ENCODE assay signal across 11 cellular contexts in the genomic region with DNA sequence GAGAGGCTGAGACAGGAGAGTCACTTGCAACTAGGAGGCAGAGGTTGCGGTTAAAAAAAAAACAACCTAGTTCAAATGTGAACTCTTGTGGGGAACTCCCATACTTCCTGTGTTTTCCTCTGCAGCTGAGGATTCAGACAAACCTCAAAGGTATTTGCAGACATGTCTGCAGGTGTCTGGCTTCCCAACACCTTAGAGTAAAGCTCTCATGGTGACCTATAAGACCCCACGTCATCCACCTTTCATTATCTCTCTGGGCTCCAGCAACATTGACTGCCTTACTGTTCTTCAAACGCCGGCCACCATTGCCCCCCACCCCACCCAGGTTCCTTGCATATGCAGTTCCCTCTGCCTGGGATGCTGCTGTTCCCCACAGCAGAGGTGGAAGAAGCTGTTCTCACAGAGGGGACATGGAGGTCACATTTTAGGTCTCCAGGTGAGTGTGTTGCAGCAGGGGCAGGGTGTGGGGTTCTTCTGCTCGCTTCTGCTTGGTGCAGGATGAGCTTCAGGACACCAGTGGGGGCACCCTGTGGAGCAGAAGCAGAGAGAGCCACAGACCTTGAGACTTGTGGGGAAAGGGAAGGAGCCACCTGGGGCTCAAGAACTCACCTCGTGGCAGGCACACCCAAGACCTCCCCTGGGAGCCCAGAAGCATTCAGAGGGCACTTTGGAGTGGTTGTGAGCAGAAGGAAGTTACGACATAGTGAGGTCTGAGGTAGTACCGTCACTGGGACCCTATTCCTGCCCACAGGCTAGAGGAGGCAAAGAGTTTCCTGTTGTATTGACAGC.
A peak's percentile ranks its signal among the peaks of the same experiment; 100 is the strongest.
DNase-seq lines count a peak whose midpoint lies in the region; ATAC-seq and TF ChIP-seq lines count a peak whose summit lies in the region.
"Had no signal": no experiment of that assay in that cellular context is flagged by ENCODE, and none has a peak within 500 bp of the region (broad histone marks: within the 10 kb centered on the region; RNA-seq: fewer than 3 reads in every experiment).

No MANE protein-coding gene starts in this region.

- no peaks in the 10 kb centered on the region for H3K36me3 ChIP-seq in osteoblast (ENCODE audit: insufficient read depth, low read length)
- H3K36me3 ChIP-seq: vagina had no signal

- peaks cover 33% of the 10 kb centered on the region for H3K4me1 Mint-ChIP-seq in activated T-helper 17 cell treated with anti-CD3 and anti-CD28 coated beads, Interleukin-2, amount 50 U/mL, for 72 hours
- peaks cover 5% of the 10 kb centered on the region for H3K4me1 Mint-ChIP-seq in CD14-positive monocyte

- H3K4me3 ChIP-seq in osteoblast (ENCODE audit: insufficient read depth, low read length): no peak overlapping the region
- H3K4me3 ChIP-seq: vagina had no signal

- H3K27ac ChIP-seq in osteoblast (ENCODE audit: low read depth, low read length): no peak overlapping the region

- TF ChIP-seq CTCF in osteoblast (IDR thresholded peaks at IDR 0.05; ENCODE audit: extremely low read depth, low read depth, low read length) (no peak), CD14-positive monocyte (IDR thresholded peaks at IDR 0.05) (no peak)

- no peaks in the 10 kb centered on the region for H3K27me3 Mint-ChIP-seq in activated T-helper 17 cell treated with anti-CD3 and anti-CD28 coated beads, Interleukin-2, amount 50 U/mL, for 72 hours
- peaks cover 2 to 6% (median 3%) of the 10 kb centered on the region in 3 donors for H3K27me3 Mint-ChIP-seq in CD14-positive monocyte (ENCODE audit: low read depth in 3 of 3)

- no peaks in the 10 kb centered on the region for H3K9me3 ChIP-seq in osteoblast (ENCODE audit: low read depth, low read length)
- H3K9me3 ChIP-seq: vagina had no signal

- H2AFZ ChIP-seq in osteoblast (ENCODE audit: low read length): no peak overlapping the region

- peak; percentile 44 to 48 for ATAC-seq in activated CD4-positive, CD25-positive, alpha-beta regulatory T cell treated with anti-CD3 and anti-CD28 coated beads, Interleukin-2, amount 50 U/mL, for 24 hours
- peak; percentile 78 for ATAC-seq in activated T-helper 17 cell treated with anti-CD3 and anti-CD28 coated beads, Interleukin-2, amount 50 U/mL, for 72 hours (replicated peaks)

- H3K4me2 ChIP-seq in osteoblast (ENCODE audit: insufficient read depth, low read length): no peak overlapping the region

- H3K36me3 Mint-ChIP-seq in activated T-helper 17 cell treated with anti-CD3 and anti-CD28 coated beads, Interleukin-2, amount 50 U/mL, for 72 hours (ENCODE audit: low read depth): no peaks in the 10 kb centered on the region
- H3K36me3 Mint-ChIP-seq in CD14-positive monocyte: no peaks in the 10 kb centered on the region

- H4K20me1 ChIP-seq in osteoblast (ENCODE audit: insufficient read depth, low read length): no peaks in the 10 kb centered on the region

- intact Hi-C loops in CD14-positive monocyte (cut with micrococcal nuclease): no loop called here

- peaks cover 9% of the 10 kb centered on the region for H3K4me1 ChIP-seq in osteoblast (ENCODE audit: insufficient read depth, low read length)

- H3K4me3 Mint-ChIP-seq in activated T-helper 17 cell treated with anti-CD3 and anti-CD28 coated beads, Interleukin-2, amount 50 U/mL, for 72 hours: peak overlapping the region; percentile 60
- H3K4me3 Mint-ChIP-seq in CD14-positive monocyte: no peak overlapping the region

- no peaks in the 10 kb centered on the region for H3K9me3 Mint-ChIP-seq in activated T-helper 17 cell treated with anti-CD3 and anti-CD28 coated beads, Interleukin-2, amount 50 U/mL, for 72 hours
- H3K9me3 Mint-ChIP-seq in CD14-positive monocyte: peaks cover 0 to 8% (median 0%) of the 10 kb centered on the region in 7 donors

- DNase-seq in activated CD4-positive, CD25-positive, alpha-beta regulatory T cell treated with anti-CD3 and anti-CD28 coated beads, Interleukin-2, amount 50 U/mL, for 72 hours: no peak
- DNase-seq in T follicular helper cell (ENCODE audit: low read depth) (peak; percentile 50), osteoblast (ENCODE audit: insufficient read length, low spot score, missing footprints) (peak; percentile 49), NCI-H146 (lab: John Stamatoyannopoulos, UW) (no peak), foreskin melanocyte (no peak), CD14-positive monocyte (ENCODE audit: low spot score) (no peak)
- DNase-seq: DMS 273 treated with DMSO at 0.1 percent for 48 hours, mesendoderm had no signal

- H3K79me2 ChIP-seq in osteoblast (ENCODE audit: insufficient read depth, low read length): no peaks in the 10 kb centered on the region

- H3K27me3 ChIP-seq in osteoblast (ENCODE audit: insufficient read depth, low read length): peaks cover 10% of the 10 kb centered on the region
- H3K27me3 ChIP-seq: vagina had no signal

- H3K27ac Mint-ChIP-seq in activated T-helper 17 cell treated with anti-CD3 and anti-CD28 coated beads, Interleukin-2, amount 50 U/mL, for 72 hours: peak overlapping the region; percentile 51
- H3K27ac Mint-ChIP-seq in CD14-positive monocyte: no peak overlapping the region

Comparison
In these comparisons a context has a peak if more than half of its experiments do, and no peak if none do; other contexts are left out.
1. DNase-seq: peak in T follicular helper cell (single experiment) and osteoblast (single experiment); none in activated CD4-positive, CD25-positive, alpha-beta regulatory T cell treated with anti-CD3 and anti-CD28 coated beads, Interleukin-2, amount 50 U/mL, for 72 hours (single experiment), NCI-H146 (single experiment), foreskin melanocyte (single experiment) and CD14-positive monocyte (single experiment).